In the genomic region with DNA sequence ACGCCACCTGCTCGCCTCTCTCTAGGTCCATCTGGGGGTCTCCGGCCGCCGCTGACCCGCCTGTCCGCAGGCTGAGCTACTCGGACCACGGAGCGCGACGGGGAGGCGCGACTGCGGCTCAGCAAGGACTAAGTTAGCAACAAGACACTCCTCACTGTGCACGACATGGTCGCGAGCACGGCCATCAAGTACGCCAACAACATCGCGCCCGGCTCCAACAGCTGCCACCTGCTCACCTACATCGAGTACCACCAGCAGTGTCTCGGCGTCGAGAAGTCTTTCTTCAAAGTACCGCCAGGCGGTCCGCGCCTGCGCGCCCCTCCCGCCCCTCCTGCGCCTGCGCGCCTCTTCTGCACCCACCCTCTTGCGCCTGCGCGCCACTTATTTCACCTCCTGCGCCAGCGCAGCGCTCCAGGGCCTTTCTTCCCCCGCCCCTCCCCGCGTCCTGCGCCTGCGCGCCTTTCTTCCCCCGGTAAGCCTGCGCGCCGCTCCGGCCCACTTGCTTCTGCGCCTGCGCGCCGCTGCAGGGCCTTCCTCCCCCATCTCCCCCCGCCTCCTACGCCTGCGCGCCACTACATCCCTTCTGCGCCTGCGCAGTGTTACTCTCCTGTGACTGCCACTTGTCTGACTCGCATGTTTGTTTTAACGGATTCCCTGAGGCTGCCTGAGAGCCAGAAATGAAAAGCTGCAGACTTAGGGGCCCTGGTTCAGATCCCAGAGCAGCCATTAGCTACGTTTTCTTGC, we compare ENCODE assay signal across 8 cellular contexts.
DNase-seq lines count a peak whose midpoint lies in the region; ATAC-seq, FAIRE-seq and TF ChIP-seq lines count a peak whose summit lies in the region.

No MANE protein-coding gene starts in this region.

- peak; percentile 80 for TF ChIP-seq POLR2A in GM18951 (IDR thresholded peaks at IDR 0.05; ENCODE audit: extremely low read depth, insufficient read depth, insufficient read length)

- peak; percentile 72 for ATAC-seq in HG03196 (IDR thresholded peaks at IDR 0.05; ENCODE audit: unreplicated experiment)

- no peak; the same call in none of the 2 replicates for TF ChIP-seq CTCF in AG09319 (IDR thresholded peaks at IDR 0.05; ENCODE audit: low read depth, low read length)

- FAIRE-seq in islet of Langerhans (lab: Jason Lieb, UNC), result peak; percentile 78

- in situ Hi-C loops in GM18951 (cut with MboI; ENCODE audit: low sequenced_read_pairs, unreplicated experiment), result no loop called here

- DNase-seq in AG09319 (ENCODE audit: extremely low read depth, low read depth) (peak; percentile 98), NCI-H345 (lab: John Stamatoyannopoulos, UW) (peak; percentile 98), cerebellar cortex (ENCODE audit: low spot score) (peak; percentile 98)
- peak; percentile 98 for DNase-seq in activated CD4-positive, CD25-positive, alpha-beta regulatory T cell treated with anti-CD3 and anti-CD28 coated beads, Interleukin-2, amount 50 U/mL, for 16 hours (ENCODE audit: low read depth, low spot score)
- peak; percentile 97 to 98 for DNase-seq in stimulated activated CD4-positive, alpha-beta T cell treated with anti-CD3 and anti-CD28 coated beads, Interleukin-12 subunit alpha, Interleukin-12 subunit beta, amount 100 ng/mL, for 24 hours (ENCODE audit: low read depth in 2 of 2)

Comparison
In these comparisons a context has a peak if more than half of its experiments do, and no peak if none do; other contexts are left out.
1. Peak in every context shown above with its lines: DNase-seq and ATAC-seq.